ENCODE assay signal across 1 cellular context in genomic region chr1:194114288-194114687, GRCh38.
TF ChIP-seq lines count a peak whose summit lies in the region.

No MANE protein-coding gene starts in this region.

TF ChIP-seq in WTC11, 78 proteins besides CTCF, POLR2A, EP300 and RAD21 (continued from another document):
- TF ChIP-seq PRDM15 (CRISPR knock-in tag; IDR thresholded peaks at IDR 0.05) (no peak), ARID4B (CRISPR knock-in tag; IDR thresholded peaks at IDR 0.05; ENCODE audit: borderline replicate concordance) (no peak), MXD4 (CRISPR knock-in tag; IDR thresholded peaks at IDR 0.05; ENCODE audit: borderline replicate concordance) (no peak)
